Comparison of ENCODE assay signal across 16 cellular contexts in the genomic region with DNA sequence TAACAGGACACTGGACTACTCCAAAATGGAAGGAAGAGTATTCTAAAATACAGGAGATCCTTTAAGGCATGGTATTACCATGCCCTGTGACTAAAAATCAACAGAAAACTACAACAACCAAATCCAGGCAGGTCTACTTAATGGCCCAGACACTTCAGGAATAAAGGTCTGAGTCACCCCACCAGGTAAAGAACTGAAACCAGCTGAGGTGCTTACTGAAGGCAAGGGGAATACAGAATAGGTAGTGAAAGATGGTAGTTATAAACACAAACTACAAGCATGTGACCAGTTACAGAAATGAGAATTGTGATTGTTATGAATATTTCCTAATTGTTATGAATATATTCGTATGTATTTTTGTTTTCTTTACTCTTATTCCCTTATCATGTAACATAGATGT. TPM values are rescaled to one million over a fixed set of nuclear protein-coding genes. Genes with fewer than 3 reads are reported as not detected.
DNase-seq lines count a peak whose midpoint lies in the region; ATAC-seq and TF ChIP-seq lines count a peak whose summit lies in the region.
"Had no signal": no experiment of that assay in that cellular context is flagged by ENCODE, and none has a peak within 500 bp of the region (broad histone marks: within the 10 kb centered on the region; RNA-seq: fewer than 3 reads in every experiment).

No MANE protein-coding gene starts in this region.

- TF ChIP-seq CTCF in MM.1S (IDR thresholded peaks at IDR 0.05; ENCODE audit: low read length) (no peak), mesothelial cell of epicardium (IDR thresholded peaks at IDR 0.05; ENCODE audit: unreplicated experiment) (no peak)

- no peak overlapping the region for H3K4me3 Mint-ChIP-seq in mesothelial cell of epicardium

- no peak overlapping the region for H3K4me3 ChIP-seq in MM.1S (ENCODE audit: low read length)
- H3K4me3 ChIP-seq: BLaER1 treated with 17β-estradiol and CSF1 and Interleukin-3, amounts not matched to agents 10 nM and 100 nM; pancreas; tibial nerve had no signal

- DNase-seq in MM.1S (peak; percentile 67), germinal center (ENCODE audit: low spot score) (no peak), NCI-H187 treated with DMSO at 0.1 percent for 48 hours (lab: John Stamatoyannopoulos, UW) (no peak), mesothelial cell of epicardium (ENCODE audit: low spot score in 2 of 2, unreplicated experiment in 2 of 2) (no peak), activated T-cell treated with anti-CD3 and anti-CD28 coated beads for 4 hours (no peak)
- DNase-seq: amniotic stem cell; kidney glomerular epithelial cell; NCI-H2029 treated with DMSO at 0.1 percent for 48 hours; pancreas; stimulated activated CD4-positive, alpha-beta T cell treated with anti-CD3 and anti-CD28 coated beads, Interleukin-4, amount 100 ng/mL, for 4 hours had no signal

- H3K36me3 Mint-ChIP-seq in mesothelial cell of epicardium: peaks cover 37% of the 10 kb centered on the region

- H2AFZ ChIP-seq in MM.1S (ENCODE audit: low read length): no peak overlapping the region

- H3K9me3 ChIP-seq in MM.1S (replicated peaks; ENCODE audit: insufficient read depth, low read length): no peaks in the 10 kb centered on the region
- H3K9me3 ChIP-seq: BLaER1 treated with 17β-estradiol and CSF1 and Interleukin-3, amounts not matched to agents 10 nM and 100 nM; pancreas; tibial nerve had no signal

- no peaks in the 10 kb centered on the region for H3K79me2 ChIP-seq in MM.1S (ENCODE audit: low read length)

- H3K4me1 ChIP-seq in MM.1S (ENCODE audit: low read length): peaks cover 13% of the 10 kb centered on the region
- H3K4me1 ChIP-seq: BLaER1 treated with 17β-estradiol and CSF1 and Interleukin-3, amounts not matched to agents 10 nM and 100 nM; tibial nerve had no signal

- no peaks in the 10 kb centered on the region for H4K20me1 ChIP-seq in MM.1S (ENCODE audit: insufficient read depth, low read length)
- H4K20me1 ChIP-seq: BLaER1 treated with 17β-estradiol and CSF1 and Interleukin-3, amounts not matched to agents 10 nM and 100 nM had no signal

- H3K9me2 ChIP-seq in MM.1S (replicated peaks; ENCODE audit: insufficient read depth, low read length): 0 out of 2 replicates have a peak, but pooled peaks cover 3% of the 10 kb centered on the region

- no peak overlapping the region for H3K9ac ChIP-seq in MM.1S (ENCODE audit: low read length)
- H3K9ac ChIP-seq: BLaER1 treated with 17β-estradiol and CSF1 and Interleukin-3, amounts not matched to agents 10 nM and 100 nM had no signal

- H3F3A ChIP-seq in MM.1S (ENCODE audit: insufficient read depth, low read length): no peaks in the 10 kb centered on the region

- H3K27me3 ChIP-seq in MM.1S (replicated peaks; ENCODE audit: insufficient read depth, low read length): no peaks in the 10 kb centered on the region
- H3K27me3 ChIP-seq: BLaER1 treated with 17β-estradiol and CSF1 and Interleukin-3, amounts not matched to agents 10 nM and 100 nM; pancreas; tibial nerve had no signal

- no peaks in the 10 kb centered on the region; the same call in 1 of the 2 replicates for H3K36me3 ChIP-seq in MM.1S (replicated peaks; ENCODE audit: insufficient read depth, low read length)

- peak overlapping the region; percentile 4; the same call in 1 of the 2 replicates for H3K27ac ChIP-seq in MM.1S (ENCODE audit: low read length)
- H3K27ac ChIP-seq: BLaER1 treated with 17β-estradiol and CSF1 and Interleukin-3, amounts not matched to agents 10 nM and 100 nM; pancreas; tibial nerve had no signal

- H3K4me1 Mint-ChIP-seq in mesothelial cell of epicardium: peaks cover 5% of the 10 kb centered on the region

- no peaks in the 10 kb centered on the region for H3K9me3 Mint-ChIP-seq in mesothelial cell of epicardium

- H3K27me3 Mint-ChIP-seq in mesothelial cell of epicardium (ENCODE audit: low read depth): no peaks in the 10 kb centered on the region

- TF ChIP-seq POLR2A in GM18505 (IDR thresholded peaks at IDR 0.05; ENCODE audit: borderline replicate concordance, extremely low read depth, insufficient read depth, insufficient read length): no peak

- ATAC-seq in GM18505 (IDR thresholded peaks at IDR 0.05; ENCODE audit: unreplicated experiment) (peak; percentile 87), GM19452 (IDR thresholded peaks at IDR 0.05; ENCODE audit: unreplicated experiment) (peak; percentile 85), HG02938 (IDR thresholded peaks at IDR 0.05; ENCODE audit: unreplicated experiment) (peak; percentile 94)
- ATAC-seq: Panc1 had no signal

- no peak overlapping the region for H3K27ac Mint-ChIP-seq in mesothelial cell of epicardium

- no peak overlapping the region for H3K4me2 ChIP-seq in MM.1S (ENCODE audit: low read depth, low read length)
- H3K4me2 ChIP-seq: BLaER1 treated with 17β-estradiol and CSF1 and Interleukin-3, amounts not matched to agents 10 nM and 100 nM had no signal

RNA-seq across cellular contexts. Expression of a gene that starts 13.4 kb away (rescaled TPM):
- 43.1 to 52.5 TPM (median 44.3 TPM) in 3 replicates for total RNA-seq in mesothelial cell of epicardium
